In the genomic region with DNA sequence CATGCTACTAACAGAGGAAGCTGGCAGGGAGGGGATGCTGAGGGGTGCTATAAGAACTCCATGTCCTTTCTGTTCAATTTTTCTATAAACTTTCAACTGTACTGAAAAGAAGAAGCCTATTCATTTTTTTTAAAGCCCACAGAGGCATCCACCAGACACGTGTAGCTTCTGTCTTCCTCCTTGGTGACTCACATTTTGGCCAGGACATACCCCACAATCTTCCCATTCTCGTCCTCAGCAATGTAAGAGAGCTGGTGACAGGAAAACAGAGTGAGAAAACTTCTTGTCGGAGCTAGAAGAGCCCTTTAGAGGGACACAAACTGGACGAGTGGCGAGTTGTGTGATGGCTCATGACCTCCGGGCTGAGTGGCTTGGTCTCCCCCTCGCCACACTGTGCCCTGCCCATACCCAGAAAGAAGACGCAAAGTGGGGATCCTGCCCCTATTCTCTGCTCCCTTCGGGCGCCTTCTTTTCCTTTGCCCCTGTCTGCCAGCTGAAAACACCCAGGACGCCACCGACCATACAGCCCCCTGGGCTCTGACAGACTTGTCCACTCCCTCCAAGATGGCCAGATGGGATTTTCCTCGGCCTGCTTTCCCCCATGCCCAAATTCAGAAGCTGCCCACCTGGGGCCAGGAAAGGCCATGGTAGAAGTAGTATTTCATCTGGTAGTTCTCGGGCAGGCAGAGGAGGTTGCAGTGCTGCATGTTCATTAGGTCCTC, we compare ENCODE assay signal across 8 cellular contexts. TPM values are rescaled to one million over a fixed set of nuclear protein-coding genes. Genes with fewer than 3 reads are reported as not detected.
DNase-seq lines count a peak whose midpoint lies in the region; ATAC-seq and TF ChIP-seq lines count a peak whose summit lies in the region.

No MANE protein-coding gene starts in this region.

- TF ChIP-seq CTCF in C4-2B (conservative IDR thresholded peaks at IDR 0.05), result no peak
- no peak for TF ChIP-seq CTCF in Loucy (conservative IDR thresholded peaks at IDR 0.05; ENCODE audit: low read length)
- no peak for TF ChIP-seq CTCF in nephron (IDR thresholded peaks at IDR 0.05; ENCODE audit: unreplicated experiment in 3 of 3)

- H3K4me3 Mint-ChIP-seq in nephron, result peak overlapping the region; percentile 85 to 88 (median 88)

- H3K4me1 Mint-ChIP-seq in nephron, result no peaks in the 10 kb centered on the region

- H3K27me3 Mint-ChIP-seq in nephron (ENCODE audit: low read depth), result no peaks in the 10 kb centered on the region

- H3K4me3 ChIP-seq in Loucy (ENCODE audit: low read length, poor library complexity, severe bottlenecking), result peak overlapping the region; percentile 81

- no peaks in the 10 kb centered on the region for H3F3A ChIP-seq in Loucy (ENCODE audit: low read depth)

- no peaks in the 10 kb centered on the region for H4K20me1 ChIP-seq in Loucy (ENCODE audit: insufficient read depth, low read length, poor library complexity, severe bottlenecking)

- H3K27ac Mint-ChIP-seq in nephron, result peak overlapping the region in 1 of 3 experiments; percentile 59

- peaks cover 12% of the 10 kb centered on the region for H3K4me1 ChIP-seq in Loucy (ENCODE audit: insufficient read depth, low read length, poor library complexity, severe bottlenecking)

- DNase-seq in dermis blood vessel endothelial cell (peak; percentile 40), NCI-H187 treated with DMSO at 0.1 percent for 48 hours (lab: John Stamatoyannopoulos, UW) (no peak), H4 (ENCODE audit: low spot score) (no peak), sciatic nerve (ENCODE audit: low spot score) (no peak)

- peaks cover 18% of the 10 kb centered on the region for H3K9me3 Mint-ChIP-seq in nephron

- peaks cover 14% of the 10 kb centered on the region for H3K36me3 Mint-ChIP-seq in nephron (ENCODE audit: low read depth)

- H3K9me2 ChIP-seq in Loucy (replicated peaks; ENCODE audit: low read depth, low read length), result no peaks in the 10 kb centered on the region

- H3K79me2 ChIP-seq in Loucy (ENCODE audit: insufficient read depth, low read length), result peaks cover 48% of the 10 kb centered on the region

- peak overlapping the region; percentile 81 for H3K9ac ChIP-seq in Loucy (ENCODE audit: low read depth, low read length, poor library complexity, severe bottlenecking)

- ATAC-seq in GM21825 (IDR thresholded peaks at IDR 0.05; ENCODE audit: unreplicated experiment) (no peak), sciatic nerve (no peak)

- no peaks in the 10 kb centered on the region for H3K27me3 ChIP-seq in Loucy (ENCODE audit: insufficient read depth, low read length, poor library complexity, severe bottlenecking)

- no peaks in the 10 kb centered on the region for H3K9me3 ChIP-seq in Loucy (ENCODE audit: insufficient read depth, low read depth, low read length)

- H3K4me2 ChIP-seq in Loucy (ENCODE audit: low read depth, low read length, poor library complexity, severe bottlenecking), result peak overlapping the region; percentile 89

- intact Hi-C loops in sciatic nerve (cut with DNase I), result no loop called here

- H3K27ac ChIP-seq in C4-2B, result peak overlapping the region; percentile 96

- no peak overlapping the region for H2AFZ ChIP-seq in Loucy (ENCODE audit: low read length)

- no peaks in the 10 kb centered on the region for H3K36me3 ChIP-seq in Loucy (ENCODE audit: insufficient read depth, low read length)

RNA-seq across cellular contexts. Expression of gene NAA10, which starts 0.9 kb away (rescaled TPM):
- total RNA-seq in dermis blood vessel endothelial cell (70.6 and 88.2 TPM in 2 replicates), sciatic nerve (73.6 TPM)
- 167 and 216 TPM in 2 replicates for total RNA-seq in H4 (2014; rRNA removed; shearing (Covaris generic))

RNA-seq across cellular contexts. Expression of gene ARHGAP4, which starts 7.8 kb away (rescaled TPM):
- total RNA-seq in dermis blood vessel endothelial cell (16.0 and 27.2 TPM in 2 replicates), sciatic nerve (50.7 TPM)
- 0.31 and 0.82 TPM in 2 replicates for total RNA-seq in H4 (2014; rRNA removed; shearing (Covaris generic))

RNA-seq across cellular contexts. Expression of gene RENBP, which starts 10.5 kb away (rescaled TPM):
- 12.1 and 27.4 TPM in 2 replicates for total RNA-seq in dermis blood vessel endothelial cell
- total RNA-seq in H4 (2014; rRNA removed; shearing (Covaris generic)), result 0.10 TPM in 1 of 2 replicates, not detected in the other
- 23.0 TPM for total RNA-seq in sciatic nerve

RNA-seq across cellular contexts. Expression of gene AVPR2, which starts 29.4 kb away (rescaled TPM):
- 4.7 and 6.3 TPM in 2 replicates for total RNA-seq in dermis blood vessel endothelial cell
- total RNA-seq in H4 (2014; rRNA removed; shearing (Covaris generic)), result 0.14 and 0.33 TPM in 2 replicates
- 5.6 TPM for total RNA-seq in sciatic nerve

RNA-seq across cellular contexts. Expression of gene HCFC1, which starts 37.7 kb away (rescaled TPM):
- total RNA-seq in dermis blood vessel endothelial cell, result 15.3 and 48.9 TPM in 2 replicates
- total RNA-seq in H4 (2014; rRNA removed; shearing (Covaris generic)), result 19.4 and 23.5 TPM in 2 replicates
- total RNA-seq in sciatic nerve, result 42.2 TPM

Comparison
In these comparisons a context has a peak if more than half of its experiments do, and no peak if none do; other contexts are left out.
1. RNA of gene RENBP, which starts 10.5 kb away (total RNA-seq): 12.1 to 27.4 TPM in dermis blood vessel endothelial cell and 23.0 TPM in sciatic nerve (single experiment); 0.10 TPM in H4; every median in the first group is over 10 times any median in the second.